Comparison of ENCODE assay signal across 1 cellular context in the genomic region with DNA sequence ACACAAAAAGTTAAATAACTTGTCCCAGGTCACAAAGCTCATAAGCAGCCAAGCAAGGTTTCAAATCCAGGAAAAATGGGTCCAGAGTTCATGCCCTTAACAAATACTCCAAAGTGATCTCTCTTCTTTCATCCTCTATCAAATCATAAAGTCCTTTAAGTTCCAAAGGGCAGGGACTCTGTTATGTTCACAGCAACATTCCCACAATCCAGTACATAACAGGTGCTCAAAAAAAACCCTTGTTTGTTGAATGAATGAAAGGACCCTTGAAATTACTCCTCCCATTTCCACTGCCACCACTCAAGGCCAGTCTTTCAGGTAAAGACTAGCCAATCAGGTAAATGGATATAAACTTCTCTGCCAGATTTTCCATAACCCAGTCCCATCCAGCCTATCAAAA.
TF ChIP-seq lines count a peak whose summit lies in the region.

No MANE protein-coding gene starts in this region.

TF ChIP-seq in liver, 16 proteins besides CTCF, POLR2A, EP300 and RAD21:
- TF ChIP-seq SP1 (IDR thresholded peaks at IDR 0.05) (peak; percentile 43), RXRA (IDR thresholded peaks at IDR 0.05) (peak; percentile 33 to 46), ZBTB33 (IDR thresholded peaks at IDR 0.05) (no peak), HNF4G (IDR thresholded peaks at IDR 0.05) (peak; percentile 40), GABPA (IDR thresholded peaks at IDR 0.05 in 1 of 2, conservative IDR thresholded peaks at IDR 0.05 in 1 of 2) (no peak), HNF4A (conservative IDR thresholded peaks at IDR 0.05) (peak; percentile 70 to 88), FOXA2 (IDR thresholded peaks at IDR 0.05) (no peak)
- TF ChIP-seq, protein P1, sequence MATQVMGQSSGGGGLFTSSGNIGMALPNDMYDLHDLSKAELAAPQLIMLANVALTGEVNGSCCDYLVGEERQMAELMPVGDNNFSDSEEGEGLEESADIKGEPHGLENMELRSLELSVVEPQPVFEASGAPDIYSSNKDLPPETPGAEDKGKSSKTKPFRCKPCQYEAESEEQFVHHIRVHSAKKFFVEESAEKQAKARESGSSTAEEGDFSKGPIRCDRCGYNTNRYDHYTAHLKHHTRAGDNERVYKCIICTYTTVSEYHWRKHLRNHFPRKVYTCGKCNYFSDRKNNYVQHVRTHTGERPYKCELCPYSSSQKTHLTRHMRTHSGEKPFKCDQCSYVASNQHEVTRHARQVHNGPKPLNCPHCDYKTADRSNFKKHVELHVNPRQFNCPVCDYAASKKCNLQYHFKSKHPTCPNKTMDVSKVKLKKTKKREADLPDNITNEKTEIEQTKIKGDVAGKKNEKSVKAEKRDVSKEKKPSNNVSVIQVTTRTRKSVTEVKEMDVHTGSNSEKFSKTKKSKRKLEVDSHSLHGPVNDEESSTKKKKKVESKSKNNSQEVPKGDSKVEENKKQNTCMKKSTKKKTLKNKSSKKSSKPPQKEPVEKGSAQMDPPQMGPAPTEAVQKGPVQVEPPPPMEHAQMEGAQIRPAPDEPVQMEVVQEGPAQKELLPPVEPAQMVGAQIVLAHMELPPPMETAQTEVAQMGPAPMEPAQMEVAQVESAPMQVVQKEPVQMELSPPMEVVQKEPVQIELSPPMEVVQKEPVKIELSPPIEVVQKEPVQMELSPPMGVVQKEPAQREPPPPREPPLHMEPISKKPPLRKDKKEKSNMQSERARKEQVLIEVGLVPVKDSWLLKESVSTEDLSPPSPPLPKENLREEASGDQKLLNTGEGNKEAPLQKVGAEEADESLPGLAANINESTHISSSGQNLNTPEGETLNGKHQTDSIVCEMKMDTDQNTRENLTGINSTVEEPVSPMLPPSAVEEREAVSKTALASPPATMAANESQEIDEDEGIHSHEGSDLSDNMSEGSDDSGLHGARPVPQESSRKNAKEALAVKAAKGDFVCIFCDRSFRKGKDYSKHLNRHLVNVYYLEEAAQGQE (IDR thresholded peaks at IDR 0.05), result no peak
- TF ChIP-seq, protein P2, sequence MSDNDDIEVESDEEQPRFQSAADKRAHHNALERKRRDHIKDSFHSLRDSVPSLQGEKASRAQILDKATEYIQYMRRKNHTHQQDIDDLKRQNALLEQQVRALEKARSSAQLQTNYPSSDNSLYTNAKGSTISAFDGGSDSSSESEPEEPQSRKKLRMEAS (IDR thresholded peaks at IDR 0.05), result peak; percentile 11
